ENCODE assay signal across 13 cellular contexts in genomic region chr2:235658371-235659174, GRCh38.
DNase-seq lines count a peak whose midpoint lies in the region; ATAC-seq and TF ChIP-seq lines count a peak whose summit lies in the region.
"Had no signal": no experiment of that assay in that cellular context is flagged by ENCODE, and none has a peak within 500 bp of the region (broad histone marks: within the 10 kb centered on the region; RNA-seq: fewer than 3 reads in every experiment).

No MANE protein-coding gene starts in this region.

- peak overlapping the region; percentile 18 for H3K27ac Mint-ChIP-seq in chondrocyte (ENCODE audit: unreplicated experiment)
- no peak overlapping the region for H3K27ac Mint-ChIP-seq in CD14-positive monocyte
- H3K27ac Mint-ChIP-seq: T-helper 17 cell had no signal

- peak; percentile 41 for DNase-seq in cardiac septum (ENCODE audit: low spot score)
- DNase-seq in Right ventricle myocardium inferior (ENCODE audit: missing footprints) = no peak
- DNase-seq in chondrocyte (ENCODE audit: low spot score) = no peak
- DNase-seq in mucosa of descending colon = peak in 1 of 3 donors; percentile 57
- DNase-seq in upper lobe of right lung = peak; percentile 80
- no peak for DNase-seq in CD14-positive monocyte (ENCODE audit: low spot score)
- no peak for DNase-seq in activated CD4-positive, alpha-beta T cell treated with anti-CD3 and anti-CD28 coated beads for 4 hours
- DNase-seq: activated CD8-positive, alpha-beta memory T cell treated with anti-CD3 and anti-CD28 coated beads, Interleukin-2, amount 50 U/mL, for 48 hours; aorta; kidney glomerular epithelial cell; stimulated activated CD8-positive, alpha-beta memory T cell treated with anti-CD3 and anti-CD28 coated beads, Interleukin-4, amount 100 ng/mL, for 48 hours; T-helper 17 cell had no signal

- no peak overlapping the region for H3K4me3 Mint-ChIP-seq in chondrocyte (ENCODE audit: unreplicated experiment)
- peak overlapping the region in 1 of 2 donors; percentile 47 for H3K4me3 Mint-ChIP-seq in CD14-positive monocyte
- H3K4me3 Mint-ChIP-seq: T-helper 17 cell had no signal

- H3K36me3 Mint-ChIP-seq in chondrocyte (ENCODE audit: low read depth) (no peaks in the 10 kb centered on the region), CD14-positive monocyte (no peaks in the 10 kb centered on the region)

- TF ChIP-seq CTCF in chondrocyte (IDR thresholded peaks at IDR 0.05) (no peak), mucosa of descending colon (IDR thresholded peaks at IDR 0.05) (no peak), upper lobe of right lung (IDR thresholded peaks at IDR 0.05) (no peak), CD14-positive monocyte (IDR thresholded peaks at IDR 0.05) (no peak)

- H3K4me1 Mint-ChIP-seq in chondrocyte (ENCODE audit: low read depth) (peaks cover 50% of the 10 kb centered on the region), CD14-positive monocyte (no peaks in the 10 kb centered on the region)

- H3K27me3 ChIP-seq in upper lobe of right lung = no peaks in the 10 kb centered on the region

- H3K36me3 ChIP-seq in mucosa of descending colon (ENCODE audit: low read depth) = no peaks in the 10 kb centered on the region
- H3K36me3 ChIP-seq in upper lobe of right lung = no peaks in the 10 kb centered on the region

- intact Hi-C loops in cardiac septum (cut with DNase I) = no loop called here
- intact Hi-C loops in Right ventricle myocardium inferior (cut with DNase I) = no loop called here
- intact Hi-C loops in mucosa of descending colon (cut with DNase I, micrococcal nuclease) = no loop called here
- intact Hi-C loops in upper lobe of right lung (cut with DNase I) = no loop called here
- intact Hi-C loops in CD14-positive monocyte (cut with micrococcal nuclease) = no loop called here

- H3K4me1 ChIP-seq in mucosa of descending colon (ENCODE audit: low read depth) (peaks cover 32% of the 10 kb centered on the region), upper lobe of right lung (peaks cover 15% of the 10 kb centered on the region)

- H3K27ac ChIP-seq in upper lobe of right lung = no peak overlapping the region

- H3K9me3 Mint-ChIP-seq in chondrocyte (ENCODE audit: low read depth) (no peaks in the 10 kb centered on the region), CD14-positive monocyte (peaks cover 0 to 3% (median 0%) of the 10 kb centered on the region in 7 donors)

- H3K27me3 Mint-ChIP-seq in chondrocyte (ENCODE audit: low read depth) (no peaks in the 10 kb centered on the region), CD14-positive monocyte (ENCODE audit: low read depth in 3 of 3) (peaks cover 33 to 47% (median 37%) of the 10 kb centered on the region in 3 donors)

- no peaks in the 10 kb centered on the region for H3K9me3 ChIP-seq in mucosa of descending colon
- H3K9me3 ChIP-seq in upper lobe of right lung = no peaks in the 10 kb centered on the region

- ATAC-seq in Right ventricle myocardium inferior = no peak
- ATAC-seq in mucosa of descending colon = peak; percentile 66
- ATAC-seq in upper lobe of right lung = peak; percentile 85
- no peak for ATAC-seq in GM18520 (IDR thresholded peaks at IDR 0.05; ENCODE audit: unreplicated experiment)
- ATAC-seq: T-helper 17 cell had no signal

- H3K4me3 ChIP-seq in mucosa of descending colon (no peak overlapping the region), upper lobe of right lung (no peak overlapping the region)

Comparison
In these comparisons a context has a peak if more than half of its experiments do, and no peak if none do; other contexts are left out.
1. DNase-seq: peak in cardiac septum (single experiment) and upper lobe of right lung (single experiment); none in Right ventricle myocardium inferior (single experiment), chondrocyte (single experiment), CD14-positive monocyte (single experiment) and activated CD4-positive, alpha-beta T cell treated with anti-CD3 and anti-CD28 coated beads for 4 hours (0 of 2).
2. ATAC-seq: peak in mucosa of descending colon (single experiment) and upper lobe of right lung (single experiment); none in Right ventricle myocardium inferior (single experiment) and GM18520 (single experiment).